ENCODE assay signal across 12 cellular contexts in the genomic region with DNA sequence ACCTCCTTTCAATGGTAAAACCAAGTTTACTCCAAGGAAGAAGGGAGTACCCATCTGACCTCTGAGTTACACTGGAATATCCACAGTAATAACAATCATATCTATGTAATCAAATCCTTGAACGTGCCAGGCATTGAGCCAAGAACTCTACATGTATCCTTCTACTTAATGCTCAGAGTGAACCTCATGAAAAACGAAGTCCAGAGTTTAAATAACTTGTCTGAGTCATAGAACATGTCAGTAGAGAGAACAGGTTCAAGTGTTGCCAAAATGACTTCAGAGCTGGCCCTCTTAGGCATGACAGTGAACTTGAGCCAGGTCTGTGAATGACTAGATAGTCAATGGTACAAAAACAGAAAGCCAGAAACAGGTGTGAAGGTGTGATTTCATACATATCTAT.
DNase-seq lines count a peak whose midpoint lies in the region; ATAC-seq and TF ChIP-seq lines count a peak whose summit lies in the region.
"Had no signal": no experiment of that assay in that cellular context is flagged by ENCODE, and none has a peak within 500 bp of the region (broad histone marks: within the 10 kb centered on the region; RNA-seq: fewer than 3 reads in every experiment).

No MANE protein-coding gene starts in this region.

- H3K36me3 Mint-ChIP-seq in chondrocyte (ENCODE audit: low read depth), result peaks cover 7% of the 10 kb centered on the region

- DNase-seq in DMS79 (lab: John Stamatoyannopoulos, UW) (peak; percentile 5), M059J (ENCODE audit: low read depth) (peak; percentile 85), choroid plexus epithelial cell (ENCODE audit: low read depth) (peak; percentile 73), mucosa of gallbladder (ENCODE audit: low spot score) (peak; percentile 65), chondrocyte (ENCODE audit: low spot score) (no peak), NOMO-1 treated with dmso at 0.1 percent for 144 hours (lab: John Stamatoyannopoulos, UW; ENCODE audit: unreplicated experiment) (no peak)
- no peak for DNase-seq in activated CD4-positive, CD25-positive, alpha-beta regulatory T cell (lab: John Stamatoyannopoulos, UW)
- DNase-seq: activated CD8-positive, alpha-beta memory T cell treated with anti-CD3 and anti-CD28 coated beads for 24 hours; activated naive CD4-positive, alpha-beta T cell treated with anti-CD3 and anti-CD28 coated beads for 36 hours; hippocampal formation; NCI-H146 had no signal

- no peak for ATAC-seq in GM19351 (IDR thresholded peaks at IDR 0.05; ENCODE audit: unreplicated experiment)

- H3K4me1 Mint-ChIP-seq in chondrocyte (ENCODE audit: low read depth), result peaks cover 12% of the 10 kb centered on the region

- H3K4me3 Mint-ChIP-seq in chondrocyte (ENCODE audit: unreplicated experiment), result no peak overlapping the region
- H3K4me3 Mint-ChIP-seq: activated naive CD4-positive, alpha-beta T cell treated with anti-CD3 and anti-CD28 coated beads for 36 hours had no signal

- peaks cover 7% of the 10 kb centered on the region for H3K27me3 Mint-ChIP-seq in chondrocyte (ENCODE audit: low read depth)

- no peak overlapping the region for H3K4me3 ChIP-seq in choroid plexus epithelial cell (ENCODE audit: low read depth, low read length)

- no peak overlapping the region for H3K27ac Mint-ChIP-seq in chondrocyte (ENCODE audit: unreplicated experiment)
- H3K27ac Mint-ChIP-seq: activated naive CD4-positive, alpha-beta T cell treated with anti-CD3 and anti-CD28 coated beads for 36 hours had no signal

- H3K9me3 Mint-ChIP-seq in chondrocyte (ENCODE audit: low read depth), result peaks cover 25% of the 10 kb centered on the region

- TF ChIP-seq CTCF in choroid plexus epithelial cell (conservative IDR thresholded peaks at IDR 0.05; ENCODE audit: low read depth, low read length) (no peak), chondrocyte (IDR thresholded peaks at IDR 0.05) (no peak)

Comparison
In these comparisons a context has a peak if more than half of its experiments do, and no peak if none do; other contexts are left out.
1. DNase-seq: peak in DMS79 (single experiment), M059J (single experiment), choroid plexus epithelial cell (single experiment) and mucosa of gallbladder (single experiment); none in chondrocyte (single experiment), NOMO-1 treated with dmso at 0.1 percent for 144 hours (single experiment) and activated CD4-positive, CD25-positive, alpha-beta regulatory T cell (0 of 4).